Comparison of ENCODE assay signal across 8 cellular contexts in the genomic region with DNA sequence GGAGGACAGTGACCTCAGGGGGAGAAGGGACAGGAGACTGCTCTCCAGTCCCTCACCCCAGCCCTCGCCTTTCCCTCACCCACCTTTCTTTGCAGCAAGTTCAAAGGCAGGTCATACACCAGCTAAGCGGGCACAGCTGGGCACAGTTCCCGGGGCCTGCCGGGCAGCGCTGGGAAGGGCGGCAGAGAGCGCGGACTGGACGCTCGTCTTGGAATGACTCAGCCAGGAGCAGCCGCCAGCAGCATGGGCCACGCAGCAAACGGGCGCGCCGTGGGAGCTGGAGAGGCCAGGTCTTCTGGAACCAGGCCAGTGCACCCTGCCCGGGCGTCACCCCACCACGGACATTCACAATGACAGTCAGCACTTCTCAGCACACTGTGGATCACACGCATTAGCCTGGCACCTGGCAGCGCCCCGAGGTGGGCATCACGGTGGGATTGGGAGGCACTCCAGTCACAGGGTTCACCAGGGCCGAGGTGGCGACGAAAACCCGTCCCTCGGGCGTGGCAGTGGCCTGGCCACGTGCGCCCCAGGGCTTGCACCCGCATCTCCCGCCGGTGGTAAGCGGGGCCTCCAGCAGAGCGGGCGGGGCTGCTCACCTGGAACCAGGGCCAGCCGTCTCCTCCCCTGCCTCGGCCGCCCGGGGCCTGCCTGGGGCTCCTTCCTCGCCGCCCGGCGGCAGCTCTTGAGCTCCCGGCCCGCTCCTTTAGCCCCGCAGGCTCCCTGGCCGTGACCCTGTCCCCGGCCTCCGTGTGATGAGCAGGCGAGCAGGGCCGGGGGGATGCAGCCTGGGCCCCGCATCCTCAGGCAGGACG. TPM values are rescaled to one million over a fixed set of nuclear protein-coding genes. Genes with fewer than 3 reads are reported as not detected.
A peak's percentile ranks its signal among the peaks of the same experiment; 100 is the strongest.
DNase-seq lines count a peak whose midpoint lies in the region; ATAC-seq lines count a peak whose summit lies in the region.

No MANE protein-coding gene starts in this region.

- H3K36me3 ChIP-seq in SJCRH30: no peaks in the 10 kb centered on the region
- H3K36me3 ChIP-seq in mucosa of stomach (ENCODE audit: control insufficient read depth, insufficient read depth, low read length): no peaks in the 10 kb centered on the region
- no peaks in the 10 kb centered on the region for H3K36me3 ChIP-seq in aorta (ENCODE audit: control insufficient read depth in 1 of 2, insufficient read depth in 2 of 2, low read length in 1 of 2)

- peak; percentile 4 for DNase-seq in NCI-H2227 (lab: John Stamatoyannopoulos, UW; ENCODE audit: unreplicated experiment)
- no peak for DNase-seq in NCI-H2227 treated with DMSO at 0.1 percent for 48 hours (lab: John Stamatoyannopoulos, UW)
- DNase-seq in SJCRH30: no peak
- DNase-seq in aorta: peak; percentile 95 to 97
- DNase-seq in activated T-helper 1 cell treated with anti-CD3 and anti-CD28 coated beads, Interleukin-12 subunit alpha, Interleukin-12 subunit beta, Interleukin-2, Interleukin-4 antibody, amounts not matched to agents 30 ng/mL and 10 ng/mL and 1 ng/mL, durations not matched to agents 14 hours and 24 hours and 36 hours (ENCODE audit: low spot score): no peak

- peaks cover 10% of the 10 kb centered on the region for H3K4me1 Mint-ChIP-seq in activated T-helper 1 cell treated with anti-CD3 and anti-CD28 coated beads, Interleukin-12 subunit alpha, Interleukin-12 subunit beta, Interleukin-2, Interleukin-4 antibody, amounts not matched to agents 30 ng/mL and 10 ng/mL and 1 ng/mL, durations not matched to agents 14 hours and 24 hours and 36 hours (ENCODE audit: low read depth)

- H3K4me1 ChIP-seq in SJCRH30 (no peaks in the 10 kb centered on the region), mucosa of stomach (ENCODE audit: control insufficient read depth, insufficient read depth, low read length) (peaks cover 15% of the 10 kb centered on the region), aorta (ENCODE audit: control insufficient read depth in 1 of 2, insufficient read depth in 2 of 2, low read length in 2 of 2) (no peaks in the 10 kb centered on the region)

- no peaks in the 10 kb centered on the region for H3K36me3 Mint-ChIP-seq in activated T-helper 1 cell treated with anti-CD3 and anti-CD28 coated beads, Interleukin-12 subunit alpha, Interleukin-12 subunit beta, Interleukin-2, Interleukin-4 antibody, amounts not matched to agents 30 ng/mL and 10 ng/mL and 1 ng/mL, durations not matched to agents 14 hours and 24 hours and 36 hours (ENCODE audit: low read depth)

- H3K27ac ChIP-seq in SJCRH30: no peak overlapping the region
- H3K27ac ChIP-seq in aorta (ENCODE audit: low read depth in 1 of 2, low read length in 2 of 2): peak overlapping the region; percentile 54 to 83

- H3K27me3 ChIP-seq in SJCRH30 (no peaks in the 10 kb centered on the region), mucosa of stomach (ENCODE audit: control insufficient read depth, insufficient read depth, low read length) (peaks cover 11% of the 10 kb centered on the region), aorta (ENCODE audit: control insufficient read depth in 1 of 2, insufficient read depth in 2 of 2, low read length in 1 of 2) (no peaks in the 10 kb centered on the region)

- peak overlapping the region; percentile 42 for H3K4me3 ChIP-seq in SJCRH30
- H3K4me3 ChIP-seq in mucosa of stomach (ENCODE audit: low read length): peak overlapping the region; percentile 50
- peak overlapping the region; percentile 16 to 54 for H3K4me3 ChIP-seq in aorta (ENCODE audit: low read length in 2 of 2)

- H3K27me3 Mint-ChIP-seq in activated T-helper 1 cell treated with anti-CD3 and anti-CD28 coated beads, Interleukin-12 subunit alpha, Interleukin-12 subunit beta, Interleukin-2, Interleukin-4 antibody, amounts not matched to agents 30 ng/mL and 10 ng/mL and 1 ng/mL, durations not matched to agents 14 hours and 24 hours and 36 hours (ENCODE audit: insufficient read depth): peaks cover 38% of the 10 kb centered on the region

- WGBS in aorta, 2 donors: 0 to 1% methylated on average over 32 to 55 of the region's 55 CpGs

- intact Hi-C loops in aorta (cut with DNase I): loop anchor here (1.0 to 10.0 kb wide), 10 partner anchors 21 to 507 kb away; a partner anchor contains a TSS
- intact Hi-C loops in activated T-helper 1 cell treated with anti-CD3 and anti-CD28 coated beads, Interleukin-12 subunit alpha, Interleukin-12 subunit beta, Interleukin-2, Interleukin-4 antibody, amounts not matched to agents 30 ng/mL and 10 ng/mL and 1 ng/mL, durations not matched to agents 14 hours and 24 hours and 36 hours (cut with micrococcal nuclease): loop anchor here (1.0 to 10.0 kb wide), 8 partner anchors 47 to 884 kb away; a partner anchor contains a TSS

- H3K27ac Mint-ChIP-seq in activated T-helper 1 cell treated with anti-CD3 and anti-CD28 coated beads, Interleukin-12 subunit alpha, Interleukin-12 subunit beta, Interleukin-2, Interleukin-4 antibody, amounts not matched to agents 30 ng/mL and 10 ng/mL and 1 ng/mL, durations not matched to agents 14 hours and 24 hours and 36 hours: no peak overlapping the region

- H3K9ac ChIP-seq in mucosa of stomach (ENCODE audit: low read length): no peak overlapping the region

- peak; percentile 5 for ATAC-seq in HG02623 (IDR thresholded peaks at IDR 0.05; ENCODE audit: unreplicated experiment)
- ATAC-seq in esophagus mucosa: peak; percentile 63
- ATAC-seq in aorta (ENCODE audit: low FRiP score): peak; percentile 89

- H3K4me3 Mint-ChIP-seq in activated T-helper 1 cell treated with anti-CD3 and anti-CD28 coated beads, Interleukin-12 subunit alpha, Interleukin-12 subunit beta, Interleukin-2, Interleukin-4 antibody, amounts not matched to agents 30 ng/mL and 10 ng/mL and 1 ng/mL, durations not matched to agents 14 hours and 24 hours and 36 hours: no peak overlapping the region

- no peaks in the 10 kb centered on the region for H3K9me3 Mint-ChIP-seq in activated T-helper 1 cell treated with anti-CD3 and anti-CD28 coated beads, Interleukin-12 subunit alpha, Interleukin-12 subunit beta, Interleukin-2, Interleukin-4 antibody, amounts not matched to agents 30 ng/mL and 10 ng/mL and 1 ng/mL, durations not matched to agents 14 hours and 24 hours and 36 hours

- H3K9me3 ChIP-seq in SJCRH30 (replicated peaks) (no peaks in the 10 kb centered on the region), mucosa of stomach (ENCODE audit: control insufficient read depth, low read length) (no peaks in the 10 kb centered on the region), aorta (ENCODE audit: control insufficient read depth, low read length) (no peaks in the 10 kb centered on the region)

RNA-seq across cellular contexts. Expression of a gene that starts 29.0 kb away (rescaled TPM):
- not detected in 2 replicates for total RNA-seq in SJCRH30 (2014; rRNA removed; shearing (Covaris generic))
- total RNA-seq in esophagus mucosa (1.6 TPM), aorta (10 to 100 TPM in 1 of 2 donors, 1 to 10 TPM in 1; 7.3 to 15.0 TPM)
- 1 to 10 TPM in 1 of 2 donors, under 1 TPM in 1; 0.54 to 1.9 TPM for polyA plus RNA-seq in aorta
- 0.08 TPM in 1 of 2 replicates, not detected in the other for total RNA-seq in activated T-helper 1 cell treated with anti-CD3 and anti-CD28 coated beads, Interleukin-12 subunit alpha, Interleukin-12 subunit beta, Interleukin-2, Interleukin-4 antibody, amounts not matched to agents 30 ng/mL and 10 ng/mL and 1 ng/mL, durations not matched to agents 14 hours and 24 hours and 36 hours

RNA-seq across cellular contexts. Expression of a gene that starts 50.8 kb away (rescaled TPM):
- total RNA-seq in SJCRH30 (2014; rRNA removed; shearing (Covaris generic)): not detected in 2 replicates
- 1.6 TPM for total RNA-seq in esophagus mucosa
- 10 to 100 TPM; 19.1 to 29.1 TPM for total RNA-seq in aorta
- polyA plus RNA-seq in aorta: 10 to 100 TPM in 1 of 2 donors, 1 to 10 TPM in 1; 6.1 to 15.1 TPM
- total RNA-seq in activated T-helper 1 cell treated with anti-CD3 and anti-CD28 coated beads, Interleukin-12 subunit alpha, Interleukin-12 subunit beta, Interleukin-2, Interleukin-4 antibody, amounts not matched to agents 30 ng/mL and 10 ng/mL and 1 ng/mL, durations not matched to agents 14 hours and 24 hours and 36 hours: 0.66 and 1.2 TPM in 2 replicates

Comparison
In these comparisons a context has a peak if more than half of its experiments do, and no peak if none do; other contexts are left out.
1. DNase-seq: peak in NCI-H2227 (single experiment) and aorta (2 of 2); none in NCI-H2227 treated with DMSO at 0.1 percent for 48 hours (single experiment), SJCRH30 (0 of 2) and activated T-helper 1 cell treated with anti-CD3 and anti-CD28 coated beads, Interleukin-12 subunit alpha, Interleukin-12 subunit beta, Interleukin-2, Interleukin-4 antibody, amounts not matched to agents 30 ng/mL and 10 ng/mL and 1 ng/mL, durations not matched to agents 14 hours and 24 hours and 36 hours (single experiment).
2. ATAC-seq: peak in every context shown above with its lines; median percentile 89 in aorta; 63 in esophagus mucosa; 5 in HG02623.
3. Peak in every context shown above with its lines, with median percentiles within 50 percentile points of each other: H3K4me3 ChIP-seq.